1 cellular context compared by ENCODE assay signal in genomic region chr2:219160186-219161017, GRCh38.
TF ChIP-seq lines count a peak whose summit lies in the region.

A gene with protein sequence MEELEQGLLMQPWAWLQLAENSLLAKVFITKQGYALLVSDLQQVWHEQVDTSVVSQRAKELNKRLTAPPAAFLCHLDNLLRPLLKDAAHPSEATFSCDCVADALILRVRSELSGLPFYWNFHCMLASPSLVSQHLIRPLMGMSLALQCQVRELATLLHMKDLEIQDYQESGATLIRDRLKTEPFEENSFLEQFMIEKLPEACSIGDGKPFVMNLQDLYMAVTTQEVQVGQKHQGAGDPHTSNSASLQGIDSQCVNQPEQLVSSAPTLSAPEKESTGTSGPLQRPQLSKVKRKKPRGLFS (minus strand): TSS chr2:219160815. CDS start chr2:219158362, 2,453 bp downstream.

TF ChIP-seq in K562, 482 proteins besides CTCF, POLR2A, EP300 and RAD21 (continued from another document and continues in another):
- TF ChIP-seq ZBTB2 (IDR thresholded peaks at IDR 0.05) (no peak), SNRNP70 (optimal IDR thresholded peaks at IDR 0.05; ENCODE audit: low read depth, low read length) (no peak), POLR2G (IDR thresholded peaks at IDR 0.05; ENCODE audit: low read depth, low read length) (peak; percentile 87; the same call in 1 of the 2 replicates), NCOA4 (IDR thresholded peaks at IDR 0.05; ENCODE audit: partially characterized antibody) (no peak), MLLT1 (IDR thresholded peaks at IDR 0.05) (no peak), DMBX1 (CRISPR knock-in tag; IDR thresholded peaks at IDR 0.05; ENCODE audit: borderline replicate concordance) (no peak), NCOA6 (IDR thresholded peaks at IDR 0.05) (no peak), ZNF24 (IDR thresholded peaks at IDR 0.05) (no peak), TCF7 (IDR thresholded peaks at IDR 0.05; ENCODE audit: borderline replicate concordance) (no peak), NCOA2 (IDR thresholded peaks at IDR 0.05; ENCODE audit: partially characterized antibody in 2 of 2) (no peak), ZNF184 (CRISPR knock-in tag; IDR thresholded peaks at IDR 0.05) (no peak), GTF2A2 (tag; IDR thresholded peaks at IDR 0.05) (no peak), TFAM (CRISPR knock-in tag; conservative IDR thresholded peaks at IDR 0.05) (no peak), TCF15 (CRISPR knock-in tag; IDR thresholded peaks at IDR 0.05) (no peak), ILK (tag; IDR thresholded peaks at IDR 0.05; ENCODE audit: borderline replicate concordance, low read depth) (no peak), KLF1 (tag; IDR thresholded peaks at IDR 0.05) (no peak), SETDB1 (IDR thresholded peaks at IDR 0.05; ENCODE audit: low read length) (no peak), ZNF445 (CRISPR knock-in tag; IDR thresholded peaks at IDR 0.05; ENCODE audit: low read depth) (no peak), PCBP1 (IDR thresholded peaks at IDR 0.05; ENCODE audit: low read depth, low read length, poor library complexity, severe bottlenecking) (no peak), ZNF274 (IDR thresholded peaks at IDR 0.05; ENCODE audit: borderline replicate concordance, low read depth, low read length) (no peak), SIN3B (IDR thresholded peaks at IDR 0.05; ENCODE audit: low read depth) (peak; percentile 59; the same call in 1 of the 2 replicates), ZNF551 (CRISPR knock-in tag; IDR thresholded peaks at IDR 0.05) (no peak), RBM17 (IDR thresholded peaks at IDR 0.05; ENCODE audit: borderline replicate concordance, low read depth, low read length) (no peak), JUND (IDR thresholded peaks at IDR 0.05; ENCODE audit: borderline replicate concordance, low read depth, low read length) (0 out of 2 replicates have a peak, but pooled peaks have one; percentile 3), JUND (tag; IDR thresholded peaks at IDR 0.05; ENCODE audit: borderline replicate concordance, low read depth, low read length) (no peak), ZNF511 (CRISPR knock-in tag; IDR thresholded peaks at IDR 0.05) (peak; percentile 70; the same call in 1 of the 2 replicates), TCF7L2 (IDR thresholded peaks at IDR 0.05; ENCODE audit: low read depth, low read length) (no peak), CCNT2 (IDR thresholded peaks at IDR 0.05; ENCODE audit: borderline replicate concordance, extremely low read depth, insufficient read length, low read depth, low read length) (no peak), E2F4 (CRISPR knock-in tag; IDR thresholded peaks at IDR 0.05; ENCODE audit: low read depth) (no peak), ZNF253 (CRISPR knock-in tag; conservative IDR thresholded peaks at IDR 0.05) (no peak), ADNP (tag; IDR thresholded peaks at IDR 0.05) (no peak), ZNF79 (CRISPR knock-in tag; IDR thresholded peaks at IDR 0.05; ENCODE audit: low read depth) (no peak), CREM (IDR thresholded peaks at IDR 0.05; ENCODE audit: low read depth) (0 out of 2 replicates have a peak, but pooled peaks have one; percentile 3), MTA3 (IDR thresholded peaks at IDR 0.05; ENCODE audit: borderline replicate concordance) (no peak), ZNF197 (CRISPR knock-in tag; IDR thresholded peaks at IDR 0.05; ENCODE audit: low read depth) (no peak), HDGF (IDR thresholded peaks at IDR 0.05) (no peak), RBM34 (IDR thresholded peaks at IDR 0.05; ENCODE audit: borderline replicate concordance, insufficient read depth, low read length) (no peak), POLR2B (IDR thresholded peaks at IDR 0.05; ENCODE audit: low read depth, partially characterized antibody) (peak; percentile 67), CHD2 (IDR thresholded peaks at IDR 0.05; ENCODE audit: low read depth, low read length) (no peak), EP400 (IDR thresholded peaks at IDR 0.05) (peak; percentile 74)
- TF ChIP-seq, protein P1, sequence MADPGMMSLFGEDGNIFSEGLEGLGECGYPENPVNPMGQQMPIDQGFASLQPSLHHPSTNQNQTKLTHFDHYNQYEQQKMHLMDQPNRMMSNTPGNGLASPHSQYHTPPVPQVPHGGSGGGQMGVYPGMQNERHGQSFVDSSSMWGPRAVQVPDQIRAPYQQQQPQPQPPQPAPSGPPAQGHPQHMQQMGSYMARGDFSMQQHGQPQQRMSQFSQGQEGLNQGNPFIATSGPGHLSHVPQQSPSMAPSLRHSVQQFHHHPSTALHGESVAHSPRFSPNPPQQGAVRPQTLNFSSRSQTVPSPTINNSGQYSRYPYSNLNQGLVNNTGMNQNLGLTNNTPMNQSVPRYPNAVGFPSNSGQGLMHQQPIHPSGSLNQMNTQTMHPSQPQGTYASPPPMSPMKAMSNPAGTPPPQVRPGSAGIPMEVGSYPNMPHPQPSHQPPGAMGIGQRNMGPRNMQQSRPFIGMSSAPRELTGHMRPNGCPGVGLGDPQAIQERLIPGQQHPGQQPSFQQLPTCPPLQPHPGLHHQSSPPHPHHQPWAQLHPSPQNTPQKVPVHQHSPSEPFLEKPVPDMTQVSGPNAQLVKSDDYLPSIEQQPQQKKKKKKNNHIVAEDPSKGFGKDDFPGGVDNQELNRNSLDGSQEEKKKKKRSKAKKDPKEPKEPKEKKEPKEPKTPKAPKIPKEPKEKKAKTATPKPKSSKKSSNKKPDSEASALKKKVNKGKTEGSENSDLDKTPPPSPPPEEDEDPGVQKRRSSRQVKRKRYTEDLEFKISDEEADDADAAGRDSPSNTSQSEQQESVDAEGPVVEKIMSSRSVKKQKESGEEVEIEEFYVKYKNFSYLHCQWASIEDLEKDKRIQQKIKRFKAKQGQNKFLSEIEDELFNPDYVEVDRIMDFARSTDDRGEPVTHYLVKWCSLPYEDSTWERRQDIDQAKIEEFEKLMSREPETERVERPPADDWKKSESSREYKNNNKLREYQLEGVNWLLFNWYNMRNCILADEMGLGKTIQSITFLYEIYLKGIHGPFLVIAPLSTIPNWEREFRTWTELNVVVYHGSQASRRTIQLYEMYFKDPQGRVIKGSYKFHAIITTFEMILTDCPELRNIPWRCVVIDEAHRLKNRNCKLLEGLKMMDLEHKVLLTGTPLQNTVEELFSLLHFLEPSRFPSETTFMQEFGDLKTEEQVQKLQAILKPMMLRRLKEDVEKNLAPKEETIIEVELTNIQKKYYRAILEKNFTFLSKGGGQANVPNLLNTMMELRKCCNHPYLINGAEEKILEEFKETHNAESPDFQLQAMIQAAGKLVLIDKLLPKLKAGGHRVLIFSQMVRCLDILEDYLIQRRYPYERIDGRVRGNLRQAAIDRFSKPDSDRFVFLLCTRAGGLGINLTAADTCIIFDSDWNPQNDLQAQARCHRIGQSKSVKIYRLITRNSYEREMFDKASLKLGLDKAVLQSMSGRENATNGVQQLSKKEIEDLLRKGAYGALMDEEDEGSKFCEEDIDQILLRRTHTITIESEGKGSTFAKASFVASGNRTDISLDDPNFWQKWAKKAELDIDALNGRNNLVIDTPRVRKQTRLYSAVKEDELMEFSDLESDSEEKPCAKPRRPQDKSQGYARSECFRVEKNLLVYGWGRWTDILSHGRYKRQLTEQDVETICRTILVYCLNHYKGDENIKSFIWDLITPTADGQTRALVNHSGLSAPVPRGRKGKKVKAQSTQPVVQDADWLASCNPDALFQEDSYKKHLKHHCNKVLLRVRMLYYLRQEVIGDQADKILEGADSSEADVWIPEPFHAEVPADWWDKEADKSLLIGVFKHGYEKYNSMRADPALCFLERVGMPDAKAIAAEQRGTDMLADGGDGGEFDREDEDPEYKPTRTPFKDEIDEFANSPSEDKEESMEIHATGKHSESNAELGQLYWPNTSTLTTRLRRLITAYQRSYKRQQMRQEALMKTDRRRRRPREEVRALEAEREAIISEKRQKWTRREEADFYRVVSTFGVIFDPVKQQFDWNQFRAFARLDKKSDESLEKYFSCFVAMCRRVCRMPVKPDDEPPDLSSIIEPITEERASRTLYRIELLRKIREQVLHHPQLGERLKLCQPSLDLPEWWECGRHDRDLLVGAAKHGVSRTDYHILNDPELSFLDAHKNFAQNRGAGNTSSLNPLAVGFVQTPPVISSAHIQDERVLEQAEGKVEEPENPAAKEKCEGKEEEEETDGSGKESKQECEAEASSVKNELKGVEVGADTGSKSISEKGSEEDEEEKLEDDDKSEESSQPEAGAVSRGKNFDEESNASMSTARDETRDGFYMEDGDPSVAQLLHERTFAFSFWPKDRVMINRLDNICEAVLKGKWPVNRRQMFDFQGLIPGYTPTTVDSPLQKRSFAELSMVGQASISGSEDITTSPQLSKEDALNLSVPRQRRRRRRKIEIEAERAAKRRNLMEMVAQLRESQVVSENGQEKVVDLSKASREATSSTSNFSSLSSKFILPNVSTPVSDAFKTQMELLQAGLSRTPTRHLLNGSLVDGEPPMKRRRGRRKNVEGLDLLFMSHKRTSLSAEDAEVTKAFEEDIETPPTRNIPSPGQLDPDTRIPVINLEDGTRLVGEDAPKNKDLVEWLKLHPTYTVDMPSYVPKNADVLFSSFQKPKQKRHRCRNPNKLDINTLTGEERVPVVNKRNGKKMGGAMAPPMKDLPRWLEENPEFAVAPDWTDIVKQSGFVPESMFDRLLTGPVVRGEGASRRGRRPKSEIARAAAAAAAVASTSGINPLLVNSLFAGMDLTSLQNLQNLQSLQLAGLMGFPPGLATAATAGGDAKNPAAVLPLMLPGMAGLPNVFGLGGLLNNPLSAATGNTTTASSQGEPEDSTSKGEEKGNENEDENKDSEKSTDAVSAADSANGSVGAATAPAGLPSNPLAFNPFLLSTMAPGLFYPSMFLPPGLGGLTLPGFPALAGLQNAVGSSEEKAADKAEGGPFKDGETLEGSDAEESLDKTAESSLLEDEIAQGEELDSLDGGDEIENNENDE (IDR thresholded peaks at IDR 0.05; ENCODE audit: low read depth, low read length) = no peak
- TF ChIP-seq, protein P2, sequence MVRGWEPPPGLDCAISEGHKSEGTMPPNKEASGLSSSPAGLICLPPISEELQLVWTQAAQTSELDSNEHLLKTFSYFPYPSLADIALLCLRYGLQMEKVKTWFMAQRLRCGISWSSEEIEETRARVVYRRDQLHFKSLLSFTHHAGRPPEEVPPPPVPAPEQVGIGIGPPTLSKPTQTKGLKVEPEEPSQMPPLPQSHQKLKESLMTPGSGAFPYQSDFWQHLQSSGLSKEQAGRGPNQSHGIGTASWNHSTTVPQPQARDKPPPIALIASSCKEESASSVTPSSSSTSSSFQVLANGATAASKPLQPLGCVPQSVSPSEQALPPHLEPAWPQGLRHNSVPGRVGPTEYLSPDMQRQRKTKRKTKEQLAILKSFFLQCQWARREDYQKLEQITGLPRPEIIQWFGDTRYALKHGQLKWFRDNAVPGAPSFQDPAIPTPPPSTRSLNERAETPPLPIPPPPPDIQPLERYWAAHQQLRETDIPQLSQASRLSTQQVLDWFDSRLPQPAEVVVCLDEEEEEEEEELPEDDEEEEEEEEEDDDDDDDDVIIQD (CRISPR knock-in tag; IDR thresholded peaks at IDR 0.05) = no peak
- TF ChIP-seq, protein P3, sequence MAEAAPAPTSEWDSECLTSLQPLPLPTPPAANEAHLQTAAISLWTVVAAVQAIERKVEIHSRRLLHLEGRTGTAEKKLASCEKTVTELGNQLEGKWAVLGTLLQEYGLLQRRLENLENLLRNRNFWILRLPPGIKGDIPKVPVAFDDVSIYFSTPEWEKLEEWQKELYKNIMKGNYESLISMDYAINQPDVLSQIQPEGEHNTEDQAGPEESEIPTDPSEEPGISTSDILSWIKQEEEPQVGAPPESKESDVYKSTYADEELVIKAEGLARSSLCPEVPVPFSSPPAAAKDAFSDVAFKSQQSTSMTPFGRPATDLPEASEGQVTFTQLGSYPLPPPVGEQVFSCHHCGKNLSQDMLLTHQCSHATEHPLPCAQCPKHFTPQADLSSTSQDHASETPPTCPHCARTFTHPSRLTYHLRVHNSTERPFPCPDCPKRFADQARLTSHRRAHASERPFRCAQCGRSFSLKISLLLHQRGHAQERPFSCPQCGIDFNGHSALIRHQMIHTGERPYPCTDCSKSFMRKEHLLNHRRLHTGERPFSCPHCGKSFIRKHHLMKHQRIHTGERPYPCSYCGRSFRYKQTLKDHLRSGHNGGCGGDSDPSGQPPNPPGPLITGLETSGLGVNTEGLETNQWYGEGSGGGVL (CRISPR knock-in tag; IDR thresholded peaks at IDR 0.05) = no peak
- TF ChIP-seq, protein P4, sequence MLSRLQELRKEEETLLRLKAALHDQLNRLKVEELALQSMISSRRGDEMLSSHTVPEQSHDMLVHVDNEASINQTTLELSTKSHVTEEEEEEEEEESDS (CRISPR knock-in tag; IDR thresholded peaks at IDR 0.05) = no peak
